In the genomic region with DNA sequence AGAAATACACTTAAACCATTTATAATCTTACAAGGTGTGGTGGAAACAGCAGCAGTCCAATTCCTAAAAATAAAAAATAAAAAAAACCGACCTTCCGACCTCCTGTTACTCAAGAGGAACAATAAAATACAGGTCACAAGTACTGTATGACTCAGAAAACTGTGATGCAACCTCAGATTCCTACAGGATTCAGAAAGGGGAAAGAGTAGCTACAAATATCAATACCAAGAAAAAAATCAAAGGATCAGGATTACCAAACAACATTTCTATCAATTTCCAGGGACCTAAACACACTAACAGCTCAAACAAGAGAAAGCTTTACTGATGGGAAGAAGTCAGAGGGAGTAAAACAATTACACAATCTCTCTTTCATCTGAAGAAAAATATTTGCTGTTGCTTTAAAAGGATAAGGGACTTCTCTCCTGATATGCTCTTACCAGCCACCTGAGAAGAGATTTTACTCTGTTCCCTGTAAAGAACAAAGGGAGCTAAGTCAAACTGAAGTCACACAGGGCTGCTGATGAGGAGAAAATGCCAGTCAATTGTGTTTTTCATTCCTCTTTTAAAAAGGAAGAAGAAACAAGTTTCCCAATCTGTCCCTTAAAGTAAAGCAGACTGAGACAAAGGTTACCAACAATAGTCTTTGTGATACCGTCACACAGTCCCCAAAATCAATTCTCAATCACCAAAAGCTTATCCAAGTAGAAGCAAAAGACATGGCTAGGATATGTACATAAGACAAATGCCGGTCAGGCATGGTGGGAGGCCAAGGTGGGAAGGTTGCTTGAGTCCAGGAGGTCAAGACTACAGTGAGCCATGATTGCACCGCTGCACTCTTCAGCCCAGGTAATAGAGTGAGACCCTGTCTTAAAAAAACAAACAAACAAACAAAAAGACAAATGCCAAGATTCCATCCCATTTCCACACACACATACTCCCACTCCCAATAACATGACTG, we compare ENCODE assay signal across 8 cellular contexts. TPM values are rescaled to one million over a fixed set of nuclear protein-coding genes. Genes with fewer than 3 reads are reported as not detected.
DNase-seq lines count a peak whose midpoint lies in the region; ATAC-seq and TF ChIP-seq lines count a peak whose summit lies in the region.

No MANE protein-coding gene starts in this region.

- H3K79me2 ChIP-seq in Loucy (ENCODE audit: insufficient read depth, low read length) = peaks cover 94% of the 10 kb centered on the region

- TF ChIP-seq CTCF in Loucy (conservative IDR thresholded peaks at IDR 0.05; ENCODE audit: low read length) = no peak
- no peak for TF ChIP-seq CTCF in chondrocyte (IDR thresholded peaks at IDR 0.05)
- TF ChIP-seq CTCF in lung (IDR thresholded peaks at IDR 0.05; ENCODE audit: control extremely low read depth, extremely low read depth) = no peak

- peaks cover 24% of the 10 kb centered on the region for H4K20me1 ChIP-seq in Loucy (ENCODE audit: insufficient read depth, low read length, poor library complexity, severe bottlenecking)

- peak overlapping the region; percentile 29 for H3K4me2 ChIP-seq in Loucy (ENCODE audit: low read depth, low read length, poor library complexity, severe bottlenecking)

- peak overlapping the region in 2 of 7 donors; percentile 46 to 58 for H3K4me3 Mint-ChIP-seq in CD8-positive, alpha-beta memory T cell
- no peak overlapping the region for H3K4me3 Mint-ChIP-seq in chondrocyte (ENCODE audit: unreplicated experiment)

- no peaks in the 10 kb centered on the region for H3F3A ChIP-seq in Loucy (ENCODE audit: low read depth)

- H3K36me3 ChIP-seq in CD8-positive, alpha-beta memory T cell (ENCODE audit: insufficient read depth, low read length) = no peaks in the 10 kb centered on the region
- no peaks in the 10 kb centered on the region for H3K36me3 ChIP-seq in Loucy (ENCODE audit: insufficient read depth, low read length)
- H3K36me3 ChIP-seq in lung (ENCODE audit: control insufficient read depth in 2 of 2, insufficient read depth in 2 of 2, low read length in 2 of 2) = no peaks in the 10 kb centered on the region

- no peaks in the 10 kb centered on the region for H3K9me3 ChIP-seq in CD8-positive, alpha-beta memory T cell (ENCODE audit: low read length)
- H3K9me3 ChIP-seq in Loucy (ENCODE audit: insufficient read depth, low read depth, low read length) = no peaks in the 10 kb centered on the region
- no peaks in the 10 kb centered on the region for H3K9me3 ChIP-seq in lung (ENCODE audit: control insufficient read depth in 2 of 2, insufficient read depth in 1 of 2, low read length in 1 of 2)

- peaks cover 0 to 4% (median 0%) of the 10 kb centered on the region in 3 donors for H3K36me3 Mint-ChIP-seq in CD8-positive, alpha-beta memory T cell
- no peaks in the 10 kb centered on the region for H3K36me3 Mint-ChIP-seq in chondrocyte (ENCODE audit: low read depth)

- H2AFZ ChIP-seq in Loucy (ENCODE audit: low read length) = no peak overlapping the region

- H3K27ac ChIP-seq in CD8-positive, alpha-beta memory T cell (ENCODE audit: low read depth, low read length) = no peak overlapping the region
- H3K27ac ChIP-seq in lung (ENCODE audit: low read depth in 1 of 2, low read length in 1 of 2) = peak overlapping the region; percentile 69 to 77

- no peaks in the 10 kb centered on the region for H3K27me3 Mint-ChIP-seq in CD8-positive, alpha-beta memory T cell
- no peaks in the 10 kb centered on the region for H3K27me3 Mint-ChIP-seq in chondrocyte (ENCODE audit: low read depth)

- H3K4me3 ChIP-seq in CD8-positive, alpha-beta memory T cell (ENCODE audit: low read length) = no peak overlapping the region
- peak overlapping the region; percentile 36 for H3K4me3 ChIP-seq in Loucy (ENCODE audit: low read length, poor library complexity, severe bottlenecking)
- no peak overlapping the region for H3K4me3 ChIP-seq in lung

- no peaks in the 10 kb centered on the region for H3K9me3 Mint-ChIP-seq in CD8-positive, alpha-beta memory T cell
- no peaks in the 10 kb centered on the region for H3K9me3 Mint-ChIP-seq in chondrocyte (ENCODE audit: low read depth)

- H3K4me1 ChIP-seq in CD8-positive, alpha-beta memory T cell (ENCODE audit: insufficient read depth, low read length) = peaks cover 36% of the 10 kb centered on the region
- H3K4me1 ChIP-seq in Loucy (ENCODE audit: insufficient read depth, low read length, poor library complexity, severe bottlenecking) (peaks cover 26% of the 10 kb centered on the region), lung (ENCODE audit: control insufficient read depth in 2 of 2, insufficient read depth in 2 of 2, low read length in 2 of 2) (peaks cover 10 to 24% of the 10 kb centered on the region in 2 donors)

- peak overlapping the region in 7 of 8 donors; percentile 19 to 89 (median 77) for H3K27ac Mint-ChIP-seq in CD8-positive, alpha-beta memory T cell
- H3K27ac Mint-ChIP-seq in chondrocyte (ENCODE audit: unreplicated experiment) = peak overlapping the region; percentile 77

- 48 to 52% methylated on average over 5 of the region's 5 CpGs for WGBS in lung, 2 donors

- no peak overlapping the region for H3K9ac ChIP-seq in Loucy (ENCODE audit: low read depth, low read length, poor library complexity, severe bottlenecking)

- no peak for DNase-seq in CD8-positive, alpha-beta memory T cell
- DNase-seq in chondrocyte (ENCODE audit: low spot score) (no peak), lung (ENCODE audit: low spot score) (no peak), NCI-H187 treated with DMSO at 0.1 percent for 48 hours (lab: John Stamatoyannopoulos, UW) (no peak), C1 segment of cervical spinal cord (lab: John Stamatoyannopoulos, UW) (no peak)
- DNase-seq in stimulated activated CD4-positive, alpha-beta T cell treated with anti-CD3 and anti-CD28 coated beads, Interleukin-4, amount 100 ng/mL, for 4 hours = no peak

- no peaks in the 10 kb centered on the region for H3K9me2 ChIP-seq in Loucy (replicated peaks; ENCODE audit: low read depth, low read length)

- ATAC-seq in lung (ENCODE audit: insufficient read depth, low FRiP score) (peak; percentile 78), GM18498 (IDR thresholded peaks at IDR 0.05; ENCODE audit: unreplicated experiment) (no peak)

- CTCF ChIA-PET in CD8-positive, alpha-beta memory T cell (lab: Charles Lee) = interaction anchor here (1.3 kb wide), 1 partner anchor 63 kb away, joined by 5 read pairs; a partner anchor contains a TSS

- H3K4me1 Mint-ChIP-seq in CD8-positive, alpha-beta memory T cell = peaks cover 49 to 70% (median 69%) of the 10 kb centered on the region in 3 donors
- peaks cover 39% of the 10 kb centered on the region for H3K4me1 Mint-ChIP-seq in chondrocyte (ENCODE audit: low read depth)

- POLR2A ChIA-PET in CD8-positive, alpha-beta memory T cell (lab: Charles Lee) = no interaction called here

- H3K27me3 ChIP-seq in CD8-positive, alpha-beta memory T cell (ENCODE audit: insufficient read depth, low read length, poor library complexity, severe bottlenecking) = no peaks in the 10 kb centered on the region
- no peaks in the 10 kb centered on the region for H3K27me3 ChIP-seq in Loucy (ENCODE audit: insufficient read depth, low read length, poor library complexity, severe bottlenecking)
- no peaks in the 10 kb centered on the region for H3K27me3 ChIP-seq in lung (ENCODE audit: control insufficient read depth, insufficient read depth)

RNA-seq across cellular contexts. Expression of a gene that starts 39.3 kb away (rescaled TPM):
- total RNA-seq in CD8-positive, alpha-beta memory T cell = 10 to 100 TPM; 31.3 to 33.3 TPM
- polyA plus RNA-seq in CD8-positive, alpha-beta memory T cell = 13.6 TPM
- 21.5 to 25.1 TPM (median 24.9 TPM) in 3 replicates for total RNA-seq in chondrocyte
- total RNA-seq in lung = 10 to 100 TPM; 34.5 to 41.2 TPM
- polyA plus RNA-seq in lung = 10 to 100 TPM in 1 of 2 donors, 1 to 10 TPM in 1; 7.4 to 12.9 TPM
